Comparison of ENCODE assay signal across 9 cellular contexts in genomic region chr5:127839496-127840197, GRCh38.
DNase-seq lines count a peak whose midpoint lies in the region; ATAC-seq and TF ChIP-seq lines count a peak whose summit lies in the region.
"Had no signal": no experiment of that assay in that cellular context is flagged by ENCODE, and none has a peak within 500 bp of the region (broad histone marks: within the 10 kb centered on the region; RNA-seq: fewer than 3 reads in every experiment).

No MANE protein-coding gene starts in this region.

- TF ChIP-seq CTCF in left ventricle myocardium inferior (IDR thresholded peaks at IDR 0.05; ENCODE audit: borderline replicate concordance) (no peak), upper lobe of right lung (IDR thresholded peaks at IDR 0.05) (no peak)

- no peak overlapping the region for H3K27ac Mint-ChIP-seq in activated T-helper 2 cell treated with anti-CD3 and anti-CD28 coated beads, Interferon-gamma antibody, Interleukin-2, Interleukin-4, amounts not matched to agents 10 μg/mL and 5 μg/mL and 100 μg/mL, durations not matched to agents 14 hours and 24 hours and 36 hours

- no peaks in the 10 kb centered on the region for H3K9me3 Mint-ChIP-seq in activated T-helper 2 cell treated with anti-CD3 and anti-CD28 coated beads, Interferon-gamma antibody, Interleukin-2, Interleukin-4, amounts not matched to agents 10 μg/mL and 5 μg/mL and 100 μg/mL, durations not matched to agents 14 hours and 24 hours and 36 hours

- H3K4me3 ChIP-seq in left ventricle myocardium inferior: no peak overlapping the region
- 0 out of 2 replicates have a peak overlapping the region, but pooled peaks have one; percentile 10 for H3K4me3 ChIP-seq in Karpas-422 (ENCODE audit: low read length)
- H3K4me3 ChIP-seq in upper lobe of right lung: no peak overlapping the region

- H3K9me3 ChIP-seq in left ventricle myocardium inferior (replicated peaks) (no peaks in the 10 kb centered on the region), Karpas-422 (ENCODE audit: low read length) (peaks cover 9% of the 10 kb centered on the region; the same call in 1 of the 2 replicates), upper lobe of right lung (no peaks in the 10 kb centered on the region)

- no peaks in the 10 kb centered on the region for H3K36me3 Mint-ChIP-seq in activated T-helper 2 cell treated with anti-CD3 and anti-CD28 coated beads, Interferon-gamma antibody, Interleukin-2, Interleukin-4, amounts not matched to agents 10 μg/mL and 5 μg/mL and 100 μg/mL, durations not matched to agents 14 hours and 24 hours and 36 hours (ENCODE audit: low read depth)

- intact Hi-C loops in Right ventricle myocardium superior (cut with DNase I): no loop called here
- intact Hi-C loops in left ventricle myocardium inferior (cut with micrococcal nuclease): no loop called here
- intact Hi-C loops in upper lobe of right lung (cut with DNase I): no loop called here
- intact Hi-C loops in activated T-helper 2 cell treated with anti-CD3 and anti-CD28 coated beads, Interferon-gamma antibody, Interleukin-2, Interleukin-4, amounts not matched to agents 10 μg/mL and 5 μg/mL and 100 μg/mL, durations not matched to agents 14 hours and 24 hours and 36 hours (cut with micrococcal nuclease): no loop called here

- H3K4me1 ChIP-seq in left ventricle myocardium inferior: peaks cover 7% of the 10 kb centered on the region
- peaks cover 70% of the 10 kb centered on the region for H3K4me1 ChIP-seq in Karpas-422 (ENCODE audit: low read length)
- no peaks in the 10 kb centered on the region for H3K4me1 ChIP-seq in upper lobe of right lung

- no peak for DNase-seq in Right ventricle myocardium superior
- DNase-seq in left ventricle myocardium inferior: no peak
- DNase-seq in Karpas-422: peak; percentile 52
- DNase-seq in upper lobe of right lung: no peak
- no peak for DNase-seq in NCI-H82 treated with DMSO at 0.1 percent for 48 hours (lab: John Stamatoyannopoulos, UW; ENCODE audit: unreplicated experiment)
- no peak for DNase-seq in effector CD8-positive, alpha-beta T cell (lab: John Stamatoyannopoulos, UW)
- DNase-seq in activated T-helper 2 cell treated with anti-CD3 and anti-CD28 coated beads, Interferon-gamma antibody, Interleukin-2, Interleukin-4, amounts not matched to agents 10 μg/mL and 5 μg/mL and 100 μg/mL, durations not matched to agents 14 hours and 24 hours and 36 hours (ENCODE audit: low spot score): no peak
- DNase-seq: NCI-H187 treated with DMSO at 0.1 percent for 48 hours had no signal

- H3K79me2 ChIP-seq in Karpas-422 (ENCODE audit: low read length): no peaks in the 10 kb centered on the region

- ATAC-seq in Right ventricle myocardium superior (ENCODE audit: poor library complexity) (peak; percentile 55), HG02798 (IDR thresholded peaks at IDR 0.05; ENCODE audit: poor library complexity, unreplicated experiment) (peak; percentile 46), upper lobe of right lung (peak; percentile 82)

- no peaks in the 10 kb centered on the region for H3K27me3 Mint-ChIP-seq in activated T-helper 2 cell treated with anti-CD3 and anti-CD28 coated beads, Interferon-gamma antibody, Interleukin-2, Interleukin-4, amounts not matched to agents 10 μg/mL and 5 μg/mL and 100 μg/mL, durations not matched to agents 14 hours and 24 hours and 36 hours (ENCODE audit: low read depth)

- H3K27ac ChIP-seq in left ventricle myocardium inferior (replicated peaks): no peak overlapping the region
- H3K27ac ChIP-seq in Karpas-422 (ENCODE audit: low read length): peak overlapping the region; percentile 94
- no peak overlapping the region for H3K27ac ChIP-seq in upper lobe of right lung

- H3K4me2 ChIP-seq in Karpas-422 (ENCODE audit: low read depth, low read length, poor library complexity, severe bottlenecking): peak overlapping the region; percentile 46

- no peaks in the 10 kb centered on the region for H3K27me3 ChIP-seq in left ventricle myocardium inferior (ENCODE audit: low read depth)
- H3K27me3 ChIP-seq in Karpas-422 (ENCODE audit: low read length): no peaks in the 10 kb centered on the region
- H3K27me3 ChIP-seq in upper lobe of right lung: no peaks in the 10 kb centered on the region

- peak overlapping the region; percentile 30; the same call in 1 of the 2 replicates for H3K9ac ChIP-seq in Karpas-422 (ENCODE audit: low read length)

- no peaks in the 10 kb centered on the region for H4K20me1 ChIP-seq in Karpas-422 (ENCODE audit: insufficient read depth, low read depth, low read length)

- peak overlapping the region; percentile 74; the same call in 1 of the 2 replicates for H2AFZ ChIP-seq in Karpas-422 (ENCODE audit: low read length)

- H3K4me3 Mint-ChIP-seq in activated T-helper 2 cell treated with anti-CD3 and anti-CD28 coated beads, Interferon-gamma antibody, Interleukin-2, Interleukin-4, amounts not matched to agents 10 μg/mL and 5 μg/mL and 100 μg/mL, durations not matched to agents 14 hours and 24 hours and 36 hours (ENCODE audit: low read depth): no peak overlapping the region

- no peaks in the 10 kb centered on the region for H3K4me1 Mint-ChIP-seq in activated T-helper 2 cell treated with anti-CD3 and anti-CD28 coated beads, Interferon-gamma antibody, Interleukin-2, Interleukin-4, amounts not matched to agents 10 μg/mL and 5 μg/mL and 100 μg/mL, durations not matched to agents 14 hours and 24 hours and 36 hours (ENCODE audit: low read depth)

- no peaks in the 10 kb centered on the region for H3K36me3 ChIP-seq in left ventricle myocardium inferior
- peaks cover 15% of the 10 kb centered on the region; the same call in 1 of the 2 replicates for H3K36me3 ChIP-seq in Karpas-422 (ENCODE audit: insufficient read depth, low read length)
- H3K36me3 ChIP-seq in upper lobe of right lung: no peaks in the 10 kb centered on the region

- H3K9me2 ChIP-seq in Karpas-422 (replicated peaks; ENCODE audit: insufficient read depth, low read length): no peaks in the 10 kb centered on the region
